Comparison of ENCODE assay signal across 25 cellular contexts in the genomic region with DNA sequence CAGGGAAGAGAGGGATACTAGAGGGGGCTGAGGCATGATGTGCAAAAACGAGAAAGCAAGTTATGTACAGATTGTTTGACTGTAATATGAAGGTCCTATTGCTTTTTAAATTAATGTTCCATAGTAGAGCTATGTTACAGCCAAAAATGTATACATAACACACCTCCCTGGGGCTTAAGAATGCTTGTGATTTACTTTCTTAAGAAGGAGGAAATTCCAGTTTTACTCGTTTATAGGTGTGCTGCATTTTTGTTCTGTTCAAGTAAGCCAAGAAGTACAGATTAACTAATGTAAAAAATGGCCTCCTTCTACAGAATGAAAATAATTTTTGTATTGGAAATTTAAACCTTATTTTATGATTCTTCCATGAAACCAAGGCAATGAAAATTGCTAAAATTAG.
"Had no signal": no experiment of that assay in that cellular context is flagged by ENCODE, and none has a peak within 500 bp of the region (broad histone marks: within the 10 kb centered on the region; RNA-seq: fewer than 3 reads in every experiment).

No MANE protein-coding gene starts in this region.

- H3K4me3 ChIP-seq: ascending aorta, body of pancreas had no signal

- ATAC-seq: activated CD8-positive, alpha-beta memory T cell treated with anti-CD3 and anti-CD28 coated beads, Interleukin-2, amount 10 ng/mL, durations not matched to agents 7 days and 5 days; activated naive CD4-positive, alpha-beta T cell treated with anti-CD3 and anti-CD28 coated beads, Interleukin-2, amount 50 U/mL, for 72 hours; activated naive CD8-positive, alpha-beta T cell treated with anti-CD3 and anti-CD28 coated beads, Interleukin-2, amount 50 U/mL, for 24 hours; body of pancreas had no signal

- DNase-seq: activated B cell treated with CpG ODN at 0.5 μM for 24 hours; activated CD4-positive, alpha-beta T cell treated with anti-CD3 and anti-CD28 coated beads for 1 hour; activated CD4-positive, alpha-beta T cell treated with anti-CD3 and anti-CD28 coated beads, Interleukin-2, amount 10 ng/mL, durations not matched to agents 24 days and 14 days; activated CD4-positive, alpha-beta T cell treated with anti-CD3 and anti-CD28 coated beads, Interleukin-2, amount 50 U/mL, for 48 hours; activated CD8-positive, alpha-beta memory T cell treated with anti-CD3 and anti-CD28 coated beads, Interleukin-2, amount 10 ng/mL, durations not matched to agents 7 days and 5 days; activated effector memory CD4-positive, alpha-beta T cell treated with Interleukin-2 at 50 U/mL for 16 hours; activated naive CD4-positive, alpha-beta T cell; activated naive CD8-positive, alpha-beta T cell treated with anti-CD3 and anti-CD28 coated beads, Interleukin-2, amount 50 U/mL, for 24 hours; activated T-cell treated with anti-CD3 and anti-CD28 coated beads, Interleukin-2, amount 50 U/mL, for 24 hours; amniotic stem cell; body of pancreas; Karpas-422; NCI-H1048; NCI-H146; NCI-H1930; NCI-H345; NCI-H510A; NCI-H526 treated with DMSO at 0.1 percent for 48 hours; NCI-H82; OCI-M1; SHP77; T-helper 2 cell; T1000 had no signal
